12 cellular contexts compared by ENCODE assay signal in the genomic region with DNA sequence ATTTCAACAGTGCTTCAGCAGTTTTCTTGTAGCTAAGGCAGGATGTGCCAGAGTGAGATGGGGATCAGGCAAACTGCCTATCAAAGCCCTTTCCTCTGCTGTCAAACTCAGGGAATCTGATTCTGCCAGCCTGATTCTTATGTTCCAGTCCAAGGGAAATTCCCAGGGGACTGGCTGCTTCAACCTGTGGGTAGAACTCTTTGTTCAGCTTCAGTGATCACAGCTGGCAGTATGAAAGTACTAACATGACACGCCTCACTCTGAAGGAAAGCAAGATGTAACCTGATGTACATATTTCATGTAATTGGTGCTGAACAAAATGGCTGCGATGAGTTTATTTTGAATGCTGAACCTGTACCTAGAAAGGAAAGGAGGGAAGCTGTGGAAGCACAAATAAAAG. TPM values are rescaled to one million over a fixed set of nuclear protein-coding genes. Genes with fewer than 3 reads are reported as not detected.
DNase-seq lines count a peak whose midpoint lies in the region; ATAC-seq and TF ChIP-seq lines count a peak whose summit lies in the region.
"Had no signal": no experiment of that assay in that cellular context is flagged by ENCODE, and none has a peak within 500 bp of the region (broad histone marks: within the 10 kb centered on the region; RNA-seq: fewer than 3 reads in every experiment).

No MANE protein-coding gene starts in this region.

- no peaks in the 10 kb centered on the region for H3K36me3 ChIP-seq in OCI-LY7 (ENCODE audit: insufficient read depth, low read length)
- H3K36me3 ChIP-seq: lower lobe of right lung had no signal

- no peaks in the 10 kb centered on the region for H3K4me1 ChIP-seq in OCI-LY7 (ENCODE audit: insufficient read depth, low read length, poor library complexity, severe bottlenecking)
- H3K4me1 ChIP-seq: lower lobe of right lung had no signal

- TF ChIP-seq CTCF in OCI-LY7 (conservative IDR thresholded peaks at IDR 0.05; ENCODE audit: low read length) (no peak), type B pancreatic cell (conservative IDR thresholded peaks at IDR 0.05) (no peak)

- no peaks in the 10 kb centered on the region for H3K4me1 Mint-ChIP-seq in type B pancreatic cell (ENCODE audit: unreplicated experiment)
- H3K4me1 Mint-ChIP-seq in activated T-cell treated with anti-CD3 and anti-CD28 coated beads, Interleukin-2, amount 50 U/mL, for 72 hours (ENCODE audit: low read depth) = no peaks in the 10 kb centered on the region
- H3K4me1 Mint-ChIP-seq: activated CD8-positive, alpha-beta memory T cell treated with anti-CD3 and anti-CD28 coated beads, Interleukin-2, amount 10 ng/mL, durations not matched to agents 7 days and 5 days; brain had no signal

- H4K20me1 ChIP-seq in OCI-LY7 (ENCODE audit: insufficient read depth, low read length) = no peaks in the 10 kb centered on the region

- H2AFZ ChIP-seq in OCI-LY7 (ENCODE audit: low read length) = no peak overlapping the region

- CTCF ChIA-PET in OCI-LY7 (lab: Charles Lee; ENCODE audit: unreplicated experiment) = no interaction called here

- no peak overlapping the region for H3K27ac Mint-ChIP-seq in type B pancreatic cell
- no peak overlapping the region for H3K27ac Mint-ChIP-seq in activated T-cell treated with anti-CD3 and anti-CD28 coated beads, Interleukin-2, amount 50 U/mL, for 72 hours
- H3K27ac Mint-ChIP-seq: activated CD8-positive, alpha-beta memory T cell treated with anti-CD3 and anti-CD28 coated beads, Interleukin-2, amount 10 ng/mL, durations not matched to agents 7 days and 5 days; brain had no signal

- BruUV-seq in OCI-LY7 (replicated peaks; lab: Mats Ljungman, UMichigan) = no TSS peak

- H3K9me3 Mint-ChIP-seq in type B pancreatic cell = no peaks in the 10 kb centered on the region
- peaks cover 0 to 2% of the 10 kb centered on the region in 2 donors for H3K9me3 Mint-ChIP-seq in activated T-cell treated with anti-CD3 and anti-CD28 coated beads, Interleukin-2, amount 50 U/mL, for 72 hours

- H3K79me2 ChIP-seq in OCI-LY7 (ENCODE audit: insufficient read depth, low read depth, low read length) = no peaks in the 10 kb centered on the region

- peak; percentile 79 for ATAC-seq in GM21447 (IDR thresholded peaks at IDR 0.05; ENCODE audit: unreplicated experiment)
- ATAC-seq in GM21528 (IDR thresholded peaks at IDR 0.05; ENCODE audit: low FRiP score, unreplicated experiment) = no peak
- ATAC-seq in activated T-cell treated with anti-CD3 and anti-CD28 coated beads, Interleukin-2, amount 50 U/mL, for 72 hours (replicated peaks in 1 of 2) = no peak
- ATAC-seq: activated CD8-positive, alpha-beta memory T cell treated with anti-CD3 and anti-CD28 coated beads, Interleukin-2, amount 10 ng/mL, durations not matched to agents 7 days and 5 days; lower lobe of right lung had no signal

- intact Hi-C loops in OCI-LY7 (cut with micrococcal nuclease; ENCODE audit: unreplicated experiment) = no loop called here

- no peaks in the 10 kb centered on the region for H3K9me2 ChIP-seq in OCI-LY7 (ENCODE audit: insufficient read depth, low read length)

- POLR2A ChIA-PET in OCI-LY7 (lab: Charles Lee) = no interaction called here

- no peak overlapping the region for H3K4me3 ChIP-seq in OCI-LY7 (ENCODE audit: low read depth, low read length, poor library complexity, severe bottlenecking)
- H3K4me3 ChIP-seq: lower lobe of right lung had no signal

- no peak overlapping the region for H3K4me3 Mint-ChIP-seq in type B pancreatic cell
- no peak overlapping the region for H3K4me3 Mint-ChIP-seq in activated T-cell treated with anti-CD3 and anti-CD28 coated beads, Interleukin-2, amount 50 U/mL, for 72 hours
- H3K4me3 Mint-ChIP-seq: activated CD8-positive, alpha-beta memory T cell treated with anti-CD3 and anti-CD28 coated beads, Interleukin-2, amount 10 ng/mL, durations not matched to agents 7 days and 5 days; brain had no signal

- H3K27me3 Mint-ChIP-seq in type B pancreatic cell = peaks cover 7% of the 10 kb centered on the region
- H3K27me3 Mint-ChIP-seq in activated T-cell treated with anti-CD3 and anti-CD28 coated beads, Interleukin-2, amount 50 U/mL, for 72 hours (ENCODE audit: low read depth) = peaks cover 28% of the 10 kb centered on the region
- H3K27me3 Mint-ChIP-seq: brain had no signal

- peaks cover 1% of the 10 kb centered on the region; the same call in 1 of the 2 replicates for H3K9me3 ChIP-seq in OCI-LY7 (ENCODE audit: low read length)
- H3K9me3 ChIP-seq: lower lobe of right lung had no signal

- H3K36me3 Mint-ChIP-seq in type B pancreatic cell = no peaks in the 10 kb centered on the region
- H3K36me3 Mint-ChIP-seq in activated T-cell treated with anti-CD3 and anti-CD28 coated beads, Interleukin-2, amount 50 U/mL, for 72 hours (ENCODE audit: insufficient read depth in 2 of 2) = peaks cover 0 to 2% of the 10 kb centered on the region in 2 donors
- H3K36me3 Mint-ChIP-seq: activated CD8-positive, alpha-beta memory T cell treated with anti-CD3 and anti-CD28 coated beads, Interleukin-2, amount 10 ng/mL, durations not matched to agents 7 days and 5 days; brain had no signal

- no peak overlapping the region for H3K4me2 ChIP-seq in OCI-LY7 (ENCODE audit: low read length)

- H3K27ac ChIP-seq in OCI-LY7 (ENCODE audit: low read depth, low read length, poor library complexity, severe bottlenecking) = no peak overlapping the region
- H3K27ac ChIP-seq: lower lobe of right lung had no signal

- DNase-seq in COLO668 (lab: John Stamatoyannopoulos, UW; ENCODE audit: unreplicated experiment) (peak; percentile 78), LHCN-M2 (ENCODE audit: low read depth) (peak; percentile 28), OCI-LY7 (ENCODE audit: low spot score) (peak; percentile 22), type B pancreatic cell (ENCODE audit: extremely low spot score, unreplicated experiment) (no peak), NCI-H446 treated with DMSO at 0.1 percent for 48 hours (lab: John Stamatoyannopoulos, UW) (no peak)
- DNase-seq in activated T-cell treated with anti-CD3 and anti-CD28 coated beads, Interleukin-2, amount 50 U/mL, for 72 hours = no peak
- DNase-seq: activated CD8-positive, alpha-beta memory T cell treated with anti-CD3 and anti-CD28 coated beads, Interleukin-2, amount 10 ng/mL, durations not matched to agents 7 days and 5 days; lower lobe of right lung had no signal

RNA-seq across cellular contexts. Expression of a gene that starts 40.1 kb away (rescaled TPM):
- total RNA-seq in LHCN-M2 (2014; rRNA removed) (not detected in 2 replicates), OCI-LY7 (2022) (not detected in 2 replicates), type B pancreatic cell (ENCODE audit: low replicate concordance) (1.6 and 2.1 TPM in 2 replicates)
- polyA plus RNA-seq in LHCN-M2 (2012) = not detected
- total RNA-seq in OCI-LY7 (2014; rRNA removed; shearing (Covaris generic)) = not detected in 2 replicates
- total RNA-seq in activated T-cell treated with anti-CD3 and anti-CD28 coated beads, Interleukin-2, amount 50 U/mL, for 72 hours = not detected
- total RNA-seq: activated CD8-positive, alpha-beta memory T cell treated with anti-CD3 and anti-CD28 coated beads, Interleukin-2, amount 10 ng/mL, durations not matched to agents 7 days and 5 days had no signal
- polyA plus RNA-seq: AG04450 had no signal

Comparison
In these comparisons a context has a peak if more than half of its experiments do, and no peak if none do; other contexts are left out.
1. DNase-seq: peak in COLO668 (single experiment), LHCN-M2 (single experiment) and OCI-LY7 (single experiment); none in type B pancreatic cell (single experiment), NCI-H446 treated with DMSO at 0.1 percent for 48 hours (single experiment) and activated T-cell treated with anti-CD3 and anti-CD28 coated beads, Interleukin-2, amount 50 U/mL, for 72 hours (0 of 2).